ENCODE assay signal across 23 cellular contexts in genomic region chr7:18387191-18387720, GRCh38.
"Had no signal": no experiment of that assay in that cellular context is flagged by ENCODE, and none has a peak within 500 bp of the region (broad histone marks: within the 10 kb centered on the region; RNA-seq: fewer than 3 reads in every experiment).

No MANE protein-coding gene starts in this region.

- H3K4me3 Mint-ChIP-seq: endodermal cell; naive thymus-derived CD8-positive, alpha-beta T cell; neural progenitor cell had no signal

- H3K9me3 ChIP-seq: heart right ventricle, mucosa of descending colon, pancreas, thoracic aorta, transverse colon had no signal

- H3K9me3 Mint-ChIP-seq: endodermal cell; naive thymus-derived CD8-positive, alpha-beta T cell; neural progenitor cell had no signal

- H3K4me3 ChIP-seq: heart right ventricle, mucosa of descending colon, neural progenitor cell, pancreas, smooth muscle cell, thoracic aorta, transverse colon had no signal

- H3K36me3 Mint-ChIP-seq: naive thymus-derived CD8-positive, alpha-beta T cell; neural progenitor cell had no signal

- FAIRE-seq: colon, islet of Langerhans, pancreas had no signal

- H3K36me3 ChIP-seq: heart right ventricle, neural progenitor cell, pancreas, thoracic aorta, transverse colon had no signal

- H3K27me3 ChIP-seq: heart right ventricle, neural progenitor cell, pancreas, transverse colon had no signal

- H3K27ac ChIP-seq: neural progenitor cell, pancreas, transverse colon had no signal

- H3K27ac Mint-ChIP-seq: endodermal cell; naive thymus-derived CD8-positive, alpha-beta T cell; neural progenitor cell; progenitor cell of endocrine pancreas had no signal

- H3K27me3 Mint-ChIP-seq: progenitor cell of endocrine pancreas had no signal

- H3K4me1 ChIP-seq: pancreas had no signal

- DNase-seq: cerebellar nuclear complex; effector CD4-positive, alpha-beta T cell; endodermal cell; erythroblast; foreskin melanocyte; heart right ventricle; hypothalamus; kidney glomerular epithelial cell; mammary epithelial cell; mucosa of descending colon; naive thymus-derived CD8-positive, alpha-beta T cell; occipital lobe; pancreas; right cardiac atrium; stimulated activated CD4-positive, alpha-beta T cell treated with anti-CD3 and anti-CD28 coated beads, Interleukin-2, amount 100 ng/mL, for 48 hours; stimulated activated naive CD8-positive, alpha-beta T cell treated with anti-CD3 and anti-CD28 coated beads, Interleukin-15, Interleukin-2, amounts not matched to agents 100 U/mL and 50 U/mL, for 24 hours; transverse colon had no signal
